Comparison of ENCODE assay signal across 13 cellular contexts in the genomic region with DNA sequence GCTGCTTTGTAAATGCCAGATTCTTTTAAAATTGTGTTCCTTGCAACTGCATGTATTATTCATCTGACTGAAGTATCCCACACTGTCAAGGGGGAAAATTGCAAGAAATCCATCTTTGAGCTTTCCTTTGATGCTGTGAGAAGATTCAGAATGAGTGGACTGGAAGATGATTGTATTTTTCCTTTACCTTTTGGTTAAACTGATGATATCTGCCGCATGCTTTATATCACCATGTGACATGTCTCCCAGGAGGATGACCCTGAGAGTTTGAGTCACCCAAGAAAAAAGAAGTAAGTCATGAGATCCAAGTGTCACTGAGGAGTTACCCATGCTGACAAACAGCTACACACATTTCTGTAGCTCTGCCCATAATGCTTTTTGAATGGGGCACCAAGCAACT.
DNase-seq lines count a peak whose midpoint lies in the region; ATAC-seq and TF ChIP-seq lines count a peak whose summit lies in the region.
"Had no signal": no experiment of that assay in that cellular context is flagged by ENCODE, and none has a peak within 500 bp of the region (broad histone marks: within the 10 kb centered on the region; RNA-seq: fewer than 3 reads in every experiment).

No MANE protein-coding gene starts in this region.

- DNase-seq in EH (ENCODE audit: low read depth) (peak; percentile 72), LHCN-M2 (ENCODE audit: low read depth) (peak; percentile 57), amniotic epithelial cell (ENCODE audit: low read depth) (peak; percentile 83), neuronal stem cell (ENCODE audit: low spot score) (no peak), mucosa of descending colon (no peak), H7 (no peak), HT-29 (ENCODE audit: low spot score) (no peak)
- DNase-seq: activated gamma-delta T cell treated with Interleukin-2 at 50 U/mL for 16 hours, DMS79 treated with DMSO at 0.1 percent for 48 hours, psoas muscle, T1000 had no signal

- H3K4ac ChIP-seq in neuronal stem cell (ENCODE audit: low read length), result no peak overlapping the region

- no peak overlapping the region for H2BK15ac ChIP-seq in neuronal stem cell (ENCODE audit: low read length)

- TF ChIP-seq CTCF in mucosa of descending colon (IDR thresholded peaks at IDR 0.05), result no peak

- H2AFZ ChIP-seq in neuronal stem cell (ENCODE audit: low read length), result peak overlapping the region; percentile 20

- H3K4me3 ChIP-seq in neuronal stem cell (ENCODE audit: low read length in 2 of 2) (no peak overlapping the region), mucosa of descending colon (no peak overlapping the region), H7 (ENCODE audit: insufficient read depth, low read depth, low read length) (no peak overlapping the region)
- H3K4me3 ChIP-seq: lung, psoas muscle had no signal

- ATAC-seq in mucosa of descending colon (no peak), HG03565 (IDR thresholded peaks at IDR 0.05; ENCODE audit: unreplicated experiment) (no peak)
- ATAC-seq: psoas muscle had no signal

- H3K27ac ChIP-seq in neuronal stem cell (replicated peaks; ENCODE audit: low read length), result no peak overlapping the region
- H3K27ac ChIP-seq: psoas muscle had no signal

- H2BK120ac ChIP-seq in neuronal stem cell (ENCODE audit: low read depth, low read length), result no peak overlapping the region

- no peak overlapping the region for H3K4me2 ChIP-seq in neuronal stem cell (ENCODE audit: insufficient read depth, low read length, poor library complexity, severe bottlenecking)

- H3K36me3 ChIP-seq in neuronal stem cell (replicated peaks in 1 of 2; ENCODE audit: control insufficient read depth in 2 of 2, insufficient read depth in 2 of 2, low read length in 2 of 2), result no peaks in the 10 kb centered on the region
- no peaks in the 10 kb centered on the region for H3K36me3 ChIP-seq in mucosa of descending colon (ENCODE audit: low read depth)
- no peaks in the 10 kb centered on the region for H3K36me3 ChIP-seq in H7 (replicated peaks; ENCODE audit: control insufficient read depth, insufficient read depth, low read length)

- H3K18ac ChIP-seq in neuronal stem cell (ENCODE audit: low read length), result no peak overlapping the region

- H3K14ac ChIP-seq in neuronal stem cell (ENCODE audit: low read length), result no peak overlapping the region

- intact Hi-C loops in mucosa of descending colon (cut with DNase I, micrococcal nuclease), result no loop called here

- no peak overlapping the region for H4K8ac ChIP-seq in neuronal stem cell (ENCODE audit: low read depth, low read length)

- H4K91ac ChIP-seq in neuronal stem cell (ENCODE audit: low read depth, low read length, poor library complexity), result no peak overlapping the region

- H3K79me1 ChIP-seq in neuronal stem cell (ENCODE audit: low read depth, low read length), result no peaks in the 10 kb centered on the region

- H3K4me1 ChIP-seq in neuronal stem cell (ENCODE audit: control insufficient read depth in 2 of 2, insufficient read depth in 1 of 2, low read depth in 1 of 2, low read length in 2 of 2), result no peaks in the 10 kb centered on the region
- H3K4me1 ChIP-seq in mucosa of descending colon (ENCODE audit: low read depth), result no peaks in the 10 kb centered on the region
- H3K4me1 ChIP-seq: psoas muscle had no signal

- no peaks in the 10 kb centered on the region for H3K9me3 ChIP-seq in neuronal stem cell (replicated peaks in 1 of 2; ENCODE audit: control insufficient read depth in 2 of 2, insufficient read depth in 1 of 2, low read depth in 1 of 2, low read length in 2 of 2)
- no peaks in the 10 kb centered on the region for H3K9me3 ChIP-seq in mucosa of descending colon
- H3K9me3 ChIP-seq: psoas muscle had no signal

- no peak overlapping the region for H3K9ac ChIP-seq in neuronal stem cell (ENCODE audit: low read depth, low read length, poor library complexity)

- H3K27me3 ChIP-seq in neuronal stem cell (ENCODE audit: control insufficient read depth in 3 of 3, insufficient read depth in 3 of 3, low read depth in 1 of 3, low read length in 3 of 3) (no peaks in the 10 kb centered on the region), H7 (ENCODE audit: control insufficient read depth, insufficient read depth, low read length) (no peaks in the 10 kb centered on the region)

- WGBS in neuronal stem cell (ENCODE audit: extremely low coverage in 2 of 2, insufficient read length in 2 of 2, insufficient replicate concordance in 1 of 2), 2 donors, result no CpG with 5 or more reads among the region's 1 CpG

- no peak overlapping the region for H2BK5ac ChIP-seq in neuronal stem cell (ENCODE audit: low read length)

- H2BK12ac ChIP-seq in neuronal stem cell (ENCODE audit: low read length), result no peak overlapping the region

- no peak overlapping the region for H2AK5ac ChIP-seq in neuronal stem cell (ENCODE audit: low read depth, low read length)

- no peak overlapping the region for H3K23ac ChIP-seq in neuronal stem cell (ENCODE audit: low read depth, low read length, poor library complexity)

Comparison
In these comparisons a context has a peak if more than half of its experiments do, and no peak if none do; other contexts are left out.
1. DNase-seq: peak in EH (single experiment), LHCN-M2 (single experiment) and amniotic epithelial cell (single experiment); none in neuronal stem cell (single experiment), mucosa of descending colon (0 of 3), H7 (single experiment) and HT-29 (single experiment).